In genomic region chr12:10214877-10215267, GRCh38 we compare ENCODE assay signal across 11 cellular contexts. TPM values are rescaled to one million over a fixed set of nuclear protein-coding genes. Genes with fewer than 3 reads are reported as not detected.
A peak's percentile ranks its signal among the peaks of the same experiment; 100 is the strongest.
DNase-seq lines count a peak whose midpoint lies in the region; ATAC-seq, FAIRE-seq and TF ChIP-seq lines count a peak whose summit lies in the region.
"Had no signal": no experiment of that assay in that cellular context is flagged by ENCODE, and none has a peak within 500 bp of the region (broad histone marks: within the 10 kb centered on the region; RNA-seq: fewer than 3 reads in every experiment).

No MANE protein-coding gene starts in this region.

- CTCF ChIA-PET in MCF 10A (lab: Yijun Ruan, JAX) (interaction anchor here (0.6 to 1.6 kb wide), 7 partner anchors 21 to 1285 kb away, joined by 3 to 9 read pairs (median 7); partner anchors contain the start of gene CLEC12B), HepG2 (lab: Yijun Ruan, JAX; ENCODE audit: low intra/inter-chr PET ratio, low total read pairs) (no interaction called here)

- BruUV-seq in MCF 10A (replicated peaks; lab: Mats Ljungman, UMichigan) (no TSS peak), HepG2 (replicated peaks; lab: Mats Ljungman, UMichigan) (no TSS peak)

- DNase-seq in activated T-cell treated with anti-CD3 and anti-CD28 coated beads, Interleukin-2, amount 50 U/mL, for 4 hours = no peak
- DNase-seq in activated T-cell treated with anti-CD3 and anti-CD28 coated beads for 4 hours = no peak
- no peak for DNase-seq in MCF 10A (ENCODE audit: unreplicated experiment)
- DNase-seq in HepG2 (ENCODE audit: low spot score) = no peak
- no peak for DNase-seq in tibial nerve (ENCODE audit: low spot score in 2 of 2)
- no peak for DNase-seq in GM10266 (ENCODE audit: extremely low spot score)
- DNase-seq in NCI-H146 treated with DMSO at 0.1 percent for 48 hours (lab: John Stamatoyannopoulos, UW; ENCODE audit: unreplicated experiment) = no peak
- DNase-seq in DMS53 (lab: John Stamatoyannopoulos, UW) = no peak
- DNase-seq: GOT3 had no signal

- POLR2A ChIA-PET in MCF 10A (lab: Yijun Ruan, JAX) = interaction anchor here (0.8 to 5.0 kb wide), 13 partner anchors 9 to 509 kb away, joined by 3 to 38 read pairs (median 10); partner anchors contain the start of genes OLR1 and YBX3
- POLR2A ChIA-PET in HepG2 (lab: Yijun Ruan, JAX) = no interaction called here

- intact Hi-C loops in MCF 10A (cut with micrococcal nuclease) (loop anchor here (5.0 to 10.0 kb wide), 3 partner anchors 190 to 502 kb away; partner anchors contain the start of gene CLEC2B), HepG2 (cut with micrococcal nuclease; ENCODE audit: unreplicated experiment) (no loop called here)

- H3K4me1 Mint-ChIP-seq in activated T-cell treated with anti-CD3 and anti-CD28 coated beads, Interleukin-2, amount 50 U/mL, for 4 hours (ENCODE audit: low read depth) = peaks cover 31% of the 10 kb centered on the region
- peaks cover 21% of the 10 kb centered on the region for H3K4me1 Mint-ChIP-seq in MCF 10A (ENCODE audit: insufficient read depth, unreplicated experiment)

- no peak overlapping the region; the same call in 1 of the 2 replicates for H3K9ac ChIP-seq in HepG2 (ENCODE audit: insufficient read depth, low read depth, low read length)

- no peaks in the 10 kb centered on the region for H4K20me1 ChIP-seq in HepG2 (ENCODE audit: insufficient read depth, low read length)

- TF ChIP-seq EP300 in HepG2 (IDR thresholded peaks at IDR 0.05; ENCODE audit: low read depth in 2 of 2, low read length in 2 of 2) (no peak), HepG2 (CRISPR knock-in tag; IDR thresholded peaks at IDR 0.05; ENCODE audit: borderline replicate concordance) (no peak), tibial nerve (IDR thresholded peaks at IDR 0.05) (peak in 1 of 2 donors; percentile 54)

- H3K27me3 ChIP-seq in HepG2 (ENCODE audit: control insufficient read depth in 1 of 2, insufficient read depth in 2 of 2, low read length in 2 of 2) (no peaks in the 10 kb centered on the region; a peak in 1 of 5 replicates), tibial nerve (no peaks in the 10 kb centered on the region)

- H3K36me3 ChIP-seq in HepG2 (replicated peaks in 1 of 2; ENCODE audit: control insufficient read depth in 1 of 2, insufficient read depth in 2 of 2, low read length in 2 of 2) (peaks cover 0 to 1% of the 10 kb centered on the region in 2 experiments; a peak in 1 of 5 replicates), tibial nerve (peaks cover 5 to 28% (median 11%) of the 10 kb centered on the region in 3 donors)

- TF ChIP-seq POLR2A in HepG2 (IDR thresholded peaks at IDR 0.05; ENCODE audit: insufficient read depth in 1 of 2, low read depth in 2 of 2, low read length in 2 of 2) = no peak
- TF ChIP-seq POLR2A in tibial nerve (IDR thresholded peaks at IDR 0.05) = no peak

- H3K79me2 ChIP-seq in HepG2 (ENCODE audit: insufficient read depth, low read length) = no peaks in the 10 kb centered on the region

- no peak for ATAC-seq in activated T-cell treated with anti-CD3 and anti-CD28 coated beads, Interleukin-2, amount 50 U/mL, for 4 hours
- no peak for ATAC-seq in HepG2

- no peak overlapping the region for H3K4me3 ChIP-seq in HepG2 (replicated peaks in 1 of 3; ENCODE audit: insufficient read depth in 1 of 3, low read depth in 2 of 3, low read length in 3 of 3)
- peak overlapping the region in 3 of 4 donors; percentile 71 to 97 (median 95) for H3K4me3 ChIP-seq in tibial nerve

- H3K27me3 Mint-ChIP-seq in activated T-cell treated with anti-CD3 and anti-CD28 coated beads, Interleukin-2, amount 50 U/mL, for 4 hours (ENCODE audit: low read depth) = peaks cover 2% of the 10 kb centered on the region
- no peaks in the 10 kb centered on the region for H3K27me3 Mint-ChIP-seq in MCF 10A (ENCODE audit: insufficient read depth, unreplicated experiment)

- H3K4me1 ChIP-seq in HepG2 (ENCODE audit: insufficient read depth, low read length) = peaks cover 19% of the 10 kb centered on the region; the same call in 1 of the 2 replicates
- H3K4me1 ChIP-seq in tibial nerve = peaks cover 0 to 36% (median 2%) of the 10 kb centered on the region in 4 donors

- FAIRE-seq in HepG2 (lab: Jason Lieb, UNC) = no peak

- H3K27ac ChIP-seq in HepG2 (ENCODE audit: extremely low read length, insufficient read depth, low read length) = no peak overlapping the region
- H3K27ac ChIP-seq in tibial nerve = peak overlapping the region; percentile 97 to 100 (median 100)

- TF ChIP-seq RAD21 in HepG2 (CRISPR knock-in tag; IDR thresholded peaks at IDR 0.05) = no peak

- H2AFZ ChIP-seq in HepG2 (ENCODE audit: low read length) = no peak overlapping the region

- TF ChIP-seq CTCF in MCF 10A (IDR thresholded peaks at IDR 0.05; ENCODE audit: unreplicated experiment) (no peak), HepG2 (CRISPR knock-in tag; IDR thresholded peaks at IDR 0.05) (no peak), tibial nerve (IDR thresholded peaks at IDR 0.05) (no peak), GM10266 (IDR thresholded peaks at IDR 0.05; ENCODE audit: control insufficient read depth, insufficient read depth, low read depth, missing control alignments) (no peak)

- WGBS in HepG2 (ENCODE audit: low lambda C conversion rate) = 91% methylated on average over 3 of the region's 3 CpGs
- 72 to 81% methylated on average over 3 of the region's 3 CpGs for WGBS in tibial nerve, 2 donors

- peaks cover 2% of the 10 kb centered on the region for H3K36me3 Mint-ChIP-seq in activated T-cell treated with anti-CD3 and anti-CD28 coated beads, Interleukin-2, amount 50 U/mL, for 4 hours (ENCODE audit: insufficient read depth)
- H3K36me3 Mint-ChIP-seq in MCF 10A (ENCODE audit: insufficient read depth, unreplicated experiment) = peaks cover 19% of the 10 kb centered on the region

- no peaks in the 10 kb centered on the region for H3K9me3 Mint-ChIP-seq in activated T-cell treated with anti-CD3 and anti-CD28 coated beads, Interleukin-2, amount 50 U/mL, for 4 hours
- no peaks in the 10 kb centered on the region for H3K9me3 Mint-ChIP-seq in MCF 10A (ENCODE audit: unreplicated experiment)

- H3K4me2 ChIP-seq in HepG2 (ENCODE audit: low read depth, low read length) = peak overlapping the region; percentile 98; the same call in 1 of the 2 replicates

- in situ Hi-C loops in HepG2 (cut with HindIII; ENCODE audit: extremely low pct_ligation_motif_present, low pct_unique_long_range_greater_than_20kb) = no loop called here

- H3K4me3 Mint-ChIP-seq in activated T-cell treated with anti-CD3 and anti-CD28 coated beads, Interleukin-2, amount 50 U/mL, for 4 hours = peak overlapping the region; percentile 92
- peak overlapping the region; percentile 88 for H3K4me3 Mint-ChIP-seq in MCF 10A (ENCODE audit: unreplicated experiment)

- H3K27ac Mint-ChIP-seq in MCF 10A (ENCODE audit: low read depth, unreplicated experiment) = peak overlapping the region; percentile 99

- H3K9me3 ChIP-seq in HepG2 (ENCODE audit: low read length) (no peaks in the 10 kb centered on the region), tibial nerve (no peaks in the 10 kb centered on the region)

RNA-seq across cellular contexts. Expression of gene GABARAPL1, which starts 2.2 kb away (rescaled TPM):
- total RNA-seq in activated T-cell treated with anti-CD3 and anti-CD28 coated beads, Interleukin-2, amount 50 U/mL, for 4 hours = 10 to 100 TPM in 1 of 3 donors, 1 to 10 TPM in 2; 6.3 to 10.4 (median 9.3) TPM
- total RNA-seq in MCF 10A (2022) (19.7 and 28.1 TPM in 2 replicates), HepG2 (2016; rRNA removed; fragmentation: Illumina TruSeq; extraction: Trizol) (7.9 and 8.1 TPM in 2 replicates), tibial nerve (100 to 1,000 TPM; 116 to 168 (median 160) TPM)
- 1.2 and 2.7 TPM in 2 replicates for total RNA-seq in HepG2 (2016; cell fraction: cytosol; rRNA removed; fragmentation: Illumina TruSeq; extraction: Trizol; ENCODE audit: low read depth)
- 6.8 and 8.2 TPM in 2 replicates for total RNA-seq in HepG2 (2016; cell fraction: insoluble cytoplasmic fraction; rRNA removed; fragmentation: Illumina TruSeq; extraction: Trizol)
- 3.7 and 3.8 TPM in 2 replicates for total RNA-seq in HepG2 (2016; cell fraction: membrane; rRNA removed; fragmentation: Illumina TruSeq; extraction: Trizol)
- 7.5 and 9.5 TPM in 2 replicates for total RNA-seq in HepG2 (2016; cell fraction: nucleus; rRNA removed; fragmentation: Illumina TruSeq; extraction: Trizol)
- 26.1 and 28.1 TPM in 2 replicates for polyA plus RNA-seq in HepG2 (2011; rRNA removed)
- polyA plus RNA-seq in HepG2 (2011; cell fraction: cytosol; rRNA removed) = 12.7 and 20.6 TPM in 2 replicates
- polyA plus RNA-seq in HepG2 (2011; cell fraction: nucleus; rRNA removed) = 18.1 and 27.4 TPM in 2 replicates
- 30.3 and 43.8 TPM in 2 replicates for polyA plus RNA-seq in HepG2 (2012)
- polyA plus RNA-seq in HepG2 (2016; cell fraction: cytosol; fragmentation: Illumina TruSeq; extraction: Trizol; ENCODE audit: low read depth) = 1.2 and 1.3 TPM in 2 replicates
- polyA plus RNA-seq in HepG2 (2016; cell fraction: insoluble cytoplasmic fraction; fragmentation: Illumina TruSeq; extraction: Trizol; ENCODE audit: low read depth) = 8.5 and 10.9 TPM in 2 replicates
- polyA plus RNA-seq in HepG2 (2016; cell fraction: membrane; fragmentation: Illumina TruSeq; extraction: Trizol; ENCODE audit: low read depth) = 2.4 and 2.8 TPM in 2 replicates
- polyA plus RNA-seq in HepG2 (2016; cell fraction: nucleus; fragmentation: Illumina TruSeq; extraction: Trizol; ENCODE audit: insufficient read depth, low read depth) = 8.0 and 9.3 TPM in 2 replicates
- polyA minus RNA-seq in HepG2 (2011; rRNA and poly(A)+ RNA removed; ENCODE audit: low replicate concordance) = 14.5 and 98.1 TPM in 2 replicates
- 10.8 and 14.2 TPM in 2 replicates for polyA minus RNA-seq in HepG2 (2011; cell fraction: cytosol; rRNA and poly(A)+ RNA removed)
- polyA minus RNA-seq in HepG2 (2011; cell fraction: nucleus; rRNA and poly(A)+ RNA removed) = 17.0 and 23.5 TPM in 2 replicates

RNA-seq across cellular contexts. Expression of gene TMEM52B, which starts 36.0 kb away (rescaled TPM):
- total RNA-seq in activated T-cell treated with anti-CD3 and anti-CD28 coated beads, Interleukin-2, amount 50 U/mL, for 4 hours = not detected
- total RNA-seq in MCF 10A (2022) (not detected in 2 replicates), HepG2 (2016; rRNA removed; fragmentation: Illumina TruSeq; extraction: Trizol) (not detected in 2 replicates), tibial nerve (under 1 TPM in 1 of 4 donors, not detected in 3; 0.21 TPM)
- total RNA-seq in HepG2 (2016; cell fraction: cytosol; rRNA removed; fragmentation: Illumina TruSeq; extraction: Trizol; ENCODE audit: low read depth) = not detected in 2 replicates
- not detected in 2 replicates for total RNA-seq in HepG2 (2016; cell fraction: insoluble cytoplasmic fraction; rRNA removed; fragmentation: Illumina TruSeq; extraction: Trizol)
- total RNA-seq in HepG2 (2016; cell fraction: membrane; rRNA removed; fragmentation: Illumina TruSeq; extraction: Trizol) = not detected in 2 replicates
- total RNA-seq in HepG2 (2016; cell fraction: nucleus; rRNA removed; fragmentation: Illumina TruSeq; extraction: Trizol) = not detected in 2 replicates
- not detected in 2 replicates for polyA plus RNA-seq in HepG2 (2011; rRNA removed)
- not detected in 2 replicates for polyA plus RNA-seq in HepG2 (2011; cell fraction: cytosol; rRNA removed)
- not detected in 2 replicates for polyA plus RNA-seq in HepG2 (2011; cell fraction: nucleus; rRNA removed)
- not detected in 2 replicates for polyA plus RNA-seq in HepG2 (2012)
- polyA plus RNA-seq in HepG2 (2016; cell fraction: cytosol; fragmentation: Illumina TruSeq; extraction: Trizol; ENCODE audit: low read depth) = not detected in 2 replicates
- not detected in 2 replicates for polyA plus RNA-seq in HepG2 (2016; cell fraction: insoluble cytoplasmic fraction; fragmentation: Illumina TruSeq; extraction: Trizol; ENCODE audit: low read depth)
- not detected in 2 replicates for polyA plus RNA-seq in HepG2 (2016; cell fraction: membrane; fragmentation: Illumina TruSeq; extraction: Trizol; ENCODE audit: low read depth)
- not detected in 2 replicates for polyA plus RNA-seq in HepG2 (2016; cell fraction: nucleus; fragmentation: Illumina TruSeq; extraction: Trizol; ENCODE audit: insufficient read depth, low read depth)
- polyA minus RNA-seq in HepG2 (2011; rRNA and poly(A)+ RNA removed; ENCODE audit: low replicate concordance) = 8.1 TPM in 1 of 2 replicates, not detected in the other
- not detected in 2 replicates for polyA minus RNA-seq in HepG2 (2011; cell fraction: cytosol; rRNA and poly(A)+ RNA removed)
- polyA minus RNA-seq in HepG2 (2011; cell fraction: nucleus; rRNA and poly(A)+ RNA removed) = not detected in 2 replicates
- total RNA-seq: glomerular endothelial cell, RPMI7951 had no signal

RNA-seq across cellular contexts. Expression of gene OLR1, which starts 42.9 kb away (rescaled TPM):
- total RNA-seq in activated T-cell treated with anti-CD3 and anti-CD28 coated beads, Interleukin-2, amount 50 U/mL, for 4 hours = not detected
- total RNA-seq in MCF 10A (2022) (0.25 TPM in 1 of 2 replicates, not detected in the other), HepG2 (2016; rRNA removed; fragmentation: Illumina TruSeq; extraction: Trizol) (not detected in 2 replicates), tibial nerve (10 to 100 TPM in 1 of 4 donors, 1 to 10 TPM in 2, under 1 TPM in 1; 0.84 to 18.1 (median 2.2) TPM)
- total RNA-seq in HepG2 (2016; cell fraction: cytosol; rRNA removed; fragmentation: Illumina TruSeq; extraction: Trizol; ENCODE audit: low read depth) = not detected in 2 replicates
- not detected in 2 replicates for total RNA-seq in HepG2 (2016; cell fraction: insoluble cytoplasmic fraction; rRNA removed; fragmentation: Illumina TruSeq; extraction: Trizol)
- not detected in 2 replicates for total RNA-seq in HepG2 (2016; cell fraction: membrane; rRNA removed; fragmentation: Illumina TruSeq; extraction: Trizol)
- not detected in 2 replicates for total RNA-seq in HepG2 (2016; cell fraction: nucleus; rRNA removed; fragmentation: Illumina TruSeq; extraction: Trizol)
- polyA plus RNA-seq in HepG2 (2011; rRNA removed) = not detected in 2 replicates
- polyA plus RNA-seq in HepG2 (2011; cell fraction: cytosol; rRNA removed) = 0.04 TPM in 1 of 2 replicates, not detected in the other
- not detected in 2 replicates for polyA plus RNA-seq in HepG2 (2011; cell fraction: nucleus; rRNA removed)
- not detected in 2 replicates for polyA plus RNA-seq in HepG2 (2012)
- polyA plus RNA-seq in HepG2 (2016; cell fraction: cytosol; fragmentation: Illumina TruSeq; extraction: Trizol; ENCODE audit: low read depth) = not detected in 2 replicates
- not detected in 2 replicates for polyA plus RNA-seq in HepG2 (2016; cell fraction: insoluble cytoplasmic fraction; fragmentation: Illumina TruSeq; extraction: Trizol; ENCODE audit: low read depth)
- polyA plus RNA-seq in HepG2 (2016; cell fraction: membrane; fragmentation: Illumina TruSeq; extraction: Trizol; ENCODE audit: low read depth) = not detected in 2 replicates
- polyA plus RNA-seq in HepG2 (2016; cell fraction: nucleus; fragmentation: Illumina TruSeq; extraction: Trizol; ENCODE audit: insufficient read depth, low read depth) = not detected in 2 replicates
- 38.5 TPM in 1 of 2 replicates, not detected in the other for polyA minus RNA-seq in HepG2 (2011; rRNA and poly(A)+ RNA removed; ENCODE audit: low replicate concordance)
- 0.59 and 0.62 TPM in 2 replicates for polyA minus RNA-seq in HepG2 (2011; cell fraction: cytosol; rRNA and poly(A)+ RNA removed)
- 0.52 TPM in 1 of 2 replicates, not detected in the other for polyA minus RNA-seq in HepG2 (2011; cell fraction: nucleus; rRNA and poly(A)+ RNA removed)
- total RNA-seq: RPMI7951 had no signal

Comparison
In these comparisons a context has a peak if more than half of its experiments do, and no peak if none do; other contexts are left out.
1. H3K4me3 ChIP-seq: peak in tibial nerve (3 of 4); none in HepG2 (0 of 3).